Comparison of ENCODE assay signal across 1 cellular context in genomic region chr12:1795785-1796514, GRCh38.
TF ChIP-seq lines count a peak whose summit lies in the region.

No MANE protein-coding gene starts in this region.

TF ChIP-seq in GM12878, 131 proteins besides CTCF, POLR2A, EP300 and RAD21 (continued from another document and continues in another):
- TF ChIP-seq BCL3 (IDR thresholded peaks at IDR 0.05; ENCODE audit: borderline replicate concordance, insufficient read depth, low read depth, low read length, poor library complexity, severe bottlenecking) (no peak), BMI1 (IDR thresholded peaks at IDR 0.05; ENCODE audit: borderline replicate concordance) (no peak; the same call in 1 of the 2 replicates), KAT2A (conservative IDR thresholded peaks at IDR 0.05; ENCODE audit: control insufficient read depth, low read depth, low read length) (no peak), CHD1 (IDR thresholded peaks at IDR 0.05; ENCODE audit: low read depth, low read length) (no peak), ETV6 (conservative IDR thresholded peaks at IDR 0.05 in 1 of 2, IDR thresholded peaks at IDR 0.05 in 1 of 2; ENCODE audit: borderline replicate concordance in 1 of 2, low read depth in 1 of 2) (no peak), SMC3 (IDR thresholded peaks at IDR 0.05; ENCODE audit: borderline replicate concordance, low read length) (peak; percentile 97), RUNX3 (IDR thresholded peaks at IDR 0.05; ENCODE audit: low read length) (peak; percentile 48), CEBPB (IDR thresholded peaks at IDR 0.05; ENCODE audit: borderline replicate concordance in 1 of 2, low read depth in 2 of 2, low read length in 2 of 2) (no peak), SREBF1 (IDR thresholded peaks at IDR 0.05; ENCODE audit: low read length) (no peak), NR2C1 (IDR thresholded peaks at IDR 0.05) (0 out of 2 replicates have a peak, but pooled peaks have one; percentile 38), CREB1 (IDR thresholded peaks at IDR 0.05; ENCODE audit: low read depth) (no peak), POU2F2 (IDR thresholded peaks at IDR 0.05; ENCODE audit: borderline replicate concordance, low read depth, low read length) (peak; percentile 44; the same call in 1 of the 3 replicates), ZZZ3 (IDR thresholded peaks at IDR 0.05; ENCODE audit: control insufficient read depth, insufficient read length, low read depth) (no peak), RAD51 (IDR thresholded peaks at IDR 0.05) (no peak), CEBPZ (IDR thresholded peaks at IDR 0.05; ENCODE audit: low read depth, low read length) (no peak), SPI1 (IDR thresholded peaks at IDR 0.05; ENCODE audit: borderline replicate concordance, insufficient read depth, low read depth, low read length) (no peak), DPF2 (IDR thresholded peaks at IDR 0.05) (peak; percentile 68), MEF2B (IDR thresholded peaks at IDR 0.05; ENCODE audit: partially characterized antibody, poor library complexity, severe bottlenecking) (peak; percentile 89), TAF1 (IDR thresholded peaks at IDR 0.05; ENCODE audit: borderline replicate concordance, low read depth, low read length) (peak; percentile 59; the same call in 1 of the 2 replicates), NFXL1 (IDR thresholded peaks at IDR 0.05; ENCODE audit: borderline replicate concordance) (no peak), ZBTB40 (IDR thresholded peaks at IDR 0.05; ENCODE audit: borderline replicate concordance) (no peak), GABPA (IDR thresholded peaks at IDR 0.05; ENCODE audit: low read depth) (no peak), NR2C2 (IDR thresholded peaks at IDR 0.05; ENCODE audit: borderline replicate concordance, control insufficient read depth, insufficient read length, low read depth) (no peak), RFX5 (IDR thresholded peaks at IDR 0.05; ENCODE audit: low read depth, low read length) (no peak), NKRF (conservative IDR thresholded peaks at IDR 0.05) (peak; percentile 67), NBN (IDR thresholded peaks at IDR 0.05) (peak; percentile 61), HDAC2 (IDR thresholded peaks at IDR 0.05) (no peak), IKZF1 (conservative IDR thresholded peaks at IDR 0.05) (peak; percentile 44; the same call in 1 of the 2 replicates), ZNF384 (IDR thresholded peaks at IDR 0.05; ENCODE audit: borderline replicate concordance, low read depth, low read length) (no peak), YY1 (IDR thresholded peaks at IDR 0.05; ENCODE audit: low read depth, low read length) (peak; percentile 80), SUPT20H (IDR thresholded peaks at IDR 0.05; ENCODE audit: borderline replicate concordance, control insufficient read depth, low read depth, low read length) (no peak), RCOR1 (conservative IDR thresholded peaks at IDR 0.05; ENCODE audit: low read depth, low read length) (no peak; the same call in 1 of the 2 replicates), ESRRA (IDR thresholded peaks at IDR 0.05; ENCODE audit: low read length) (0 out of 2 replicates have a peak, but pooled peaks have one; percentile 9), IRF3 (IDR thresholded peaks at IDR 0.05) (no peak), SMAD5 (IDR thresholded peaks at IDR 0.05; ENCODE audit: low read depth) (peak; percentile 74; the same call in 1 of the 2 replicates), E2F8 (IDR thresholded peaks at IDR 0.05; ENCODE audit: low read depth, partially characterized antibody) (no peak), RELA (IDR thresholded peaks at IDR 0.05; ENCODE audit: borderline replicate concordance, partially characterized antibody) (peak; percentile 70), ZNF622 (IDR thresholded peaks at IDR 0.05) (no peak), SIX5 (IDR thresholded peaks at IDR 0.05; ENCODE audit: low read depth, low read length, severe bottlenecking) (peak; percentile 0), MLLT1 (IDR thresholded peaks at IDR 0.05) (0 out of 2 replicates have a peak, but pooled peaks have one; percentile 15), IRF4 (IDR thresholded peaks at IDR 0.05; ENCODE audit: low read depth, low read length) (no peak), TARDBP (IDR thresholded peaks at IDR 0.05; ENCODE audit: borderline replicate concordance) (no peak), JUNB (IDR thresholded peaks at IDR 0.05) (no peak), TBL1XR1 (IDR thresholded peaks at IDR 0.05; ENCODE audit: low read depth, low read length) (no peak), SMARCA5 (IDR thresholded peaks at IDR 0.05) (peak; percentile 98), YBX1 (IDR thresholded peaks at IDR 0.05) (no peak), E4F1 (IDR thresholded peaks at IDR 0.05; ENCODE audit: borderline replicate concordance, partially characterized antibody) (no peak)
